ENCODE assay signal across 1 cellular context in the genomic region with DNA sequence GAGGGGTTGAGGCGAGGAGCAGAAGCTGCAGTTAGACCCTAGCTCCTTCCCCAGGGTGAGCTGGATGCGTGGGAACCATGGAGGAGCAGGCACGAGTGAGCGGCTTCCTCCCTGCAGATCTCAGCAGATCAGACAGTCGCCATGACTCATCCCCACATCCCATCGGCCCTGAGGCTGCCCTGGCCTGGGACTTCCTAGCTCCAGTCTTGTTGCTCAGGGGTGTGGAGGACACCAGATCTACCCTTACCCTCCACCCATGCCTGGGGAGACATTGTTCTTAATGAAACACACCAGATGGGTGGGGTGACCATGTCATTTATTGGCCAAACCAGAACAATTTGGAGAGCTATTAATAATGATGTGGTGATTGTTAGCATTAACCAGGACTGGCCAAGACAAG.
TF ChIP-seq lines count a peak whose summit lies in the region.

No MANE protein-coding gene starts in this region.

TF ChIP-seq in endothelial cell of umbilical vein, 7 proteins besides CTCF, POLR2A, EP300 and RAD21 (continued from another document):
- TF ChIP-seq GATA2 (IDR thresholded peaks at IDR 0.05; ENCODE audit: insufficient read depth, insufficient read length, low read depth, low read length) (peak; percentile 33), MYC (IDR thresholded peaks at IDR 0.05; ENCODE audit: low read depth, low read length) (no peak), EZH2 (IDR thresholded peaks at IDR 0.05; ENCODE audit: borderline replicate concordance, low read depth, low read length, severe bottlenecking) (no peak), JUN (IDR thresholded peaks at IDR 0.05; ENCODE audit: borderline replicate concordance, insufficient read depth, insufficient read length, low read depth) (peak; percentile 28)
